In the genomic region with DNA sequence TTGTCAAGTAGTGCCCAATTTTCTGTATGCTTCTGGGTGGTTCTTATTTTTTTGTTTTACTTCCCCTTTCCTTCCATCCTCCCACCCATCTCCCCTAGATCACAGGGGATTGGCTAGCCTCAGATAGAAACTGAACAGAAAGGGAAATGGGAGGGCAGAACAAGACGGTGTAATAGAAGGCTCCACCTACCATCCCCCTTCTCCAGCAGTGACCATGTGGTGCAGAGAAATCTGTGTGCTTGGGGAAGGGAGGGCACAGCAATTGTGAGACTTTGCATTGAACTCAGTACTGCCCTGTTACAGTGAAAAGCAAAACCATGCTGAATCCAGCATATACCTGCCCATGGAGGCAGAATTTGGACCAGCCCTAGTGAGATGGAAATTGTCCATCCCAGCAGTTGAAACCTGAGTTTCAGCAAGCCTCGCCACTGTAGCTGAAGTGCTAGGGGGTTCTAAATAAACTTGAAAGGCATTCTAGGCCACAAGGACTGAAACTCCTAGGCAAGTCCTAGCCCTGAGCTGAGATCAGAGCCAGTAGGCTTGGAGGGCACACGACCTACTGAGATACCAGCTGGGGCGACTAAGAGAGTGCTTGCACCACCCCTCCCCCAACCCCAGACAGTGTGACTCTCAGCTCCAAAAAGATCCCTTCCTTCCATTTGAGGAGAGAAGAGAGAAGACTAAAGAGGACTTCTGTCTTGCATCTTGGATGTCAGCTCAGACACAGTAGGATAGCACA, we compare ENCODE assay signal across 2 cellular contexts.
TF ChIP-seq lines count a peak whose summit lies in the region.

No MANE protein-coding gene starts in this region.

TF ChIP-seq in IMR-90, 13 proteins besides CTCF, POLR2A, EP300 and RAD21:
- TF ChIP-seq RFX5 (IDR thresholded peaks at IDR 0.05; ENCODE audit: low read depth, low read length) (no peak), ELK1 (IDR thresholded peaks at IDR 0.05; ENCODE audit: borderline replicate concordance, low read depth, low read length) (no peak), SMC3 (IDR thresholded peaks at IDR 0.05; ENCODE audit: low read depth, low read length) (no peak), BHLHE40 (IDR thresholded peaks at IDR 0.05; ENCODE audit: low read depth, low read length) (no peak), FOS (IDR thresholded peaks at IDR 0.05; ENCODE audit: low read depth, low read length) (no peak), MXI1 (IDR thresholded peaks at IDR 0.05; ENCODE audit: borderline replicate concordance, low read depth, low read length) (no peak), CEBPB (IDR thresholded peaks at IDR 0.05; ENCODE audit: low read depth, low read length) (no peak), MAFK (IDR thresholded peaks at IDR 0.05; ENCODE audit: low read depth, low read length) (no peak), MAZ (IDR thresholded peaks at IDR 0.05; ENCODE audit: borderline replicate concordance, low read depth, low read length) (no peak), NFE2L2 (IDR thresholded peaks at IDR 0.05; ENCODE audit: low read depth, low read length) (no peak), CHD1 (IDR thresholded peaks at IDR 0.05; ENCODE audit: low read depth, low read length) (no peak), USF2 (IDR thresholded peaks at IDR 0.05; ENCODE audit: low read depth, low read length) (no peak), RCOR1 (IDR thresholded peaks at IDR 0.05; ENCODE audit: insufficient replicate concordance, low read length) (no peak)

TF ChIP-seq in GM12878, 131 proteins besides CTCF, POLR2A, EP300 and RAD21:
- TF ChIP-seq RAD51 (IDR thresholded peaks at IDR 0.05) (peak; percentile 66), SMC3 (IDR thresholded peaks at IDR 0.05; ENCODE audit: borderline replicate concordance, low read length) (0 out of 2 replicates have a peak, but pooled peaks have one; percentile 9), HDGF (IDR thresholded peaks at IDR 0.05) (peak; percentile 74; the same call in 1 of the 2 replicates), CHD2 (IDR thresholded peaks at IDR 0.05; ENCODE audit: borderline replicate concordance, low read depth, low read length) (peak; percentile 46; the same call in 1 of the 2 replicates), ZNF207 (IDR thresholded peaks at IDR 0.05; ENCODE audit: borderline replicate concordance) (no peak), SPI1 (IDR thresholded peaks at IDR 0.05; ENCODE audit: borderline replicate concordance, insufficient read depth, low read depth, low read length) (peak; percentile 71; the same call in 1 of the 2 replicates), IKZF1 (conservative IDR thresholded peaks at IDR 0.05) (peak; percentile 43), FOXK2 (IDR thresholded peaks at IDR 0.05) (no peak), USF2 (IDR thresholded peaks at IDR 0.05; ENCODE audit: borderline replicate concordance, low read depth, low read length) (peak; percentile 32; the same call in 1 of the 2 replicates)
- TF ChIP-seq, protein P1, sequence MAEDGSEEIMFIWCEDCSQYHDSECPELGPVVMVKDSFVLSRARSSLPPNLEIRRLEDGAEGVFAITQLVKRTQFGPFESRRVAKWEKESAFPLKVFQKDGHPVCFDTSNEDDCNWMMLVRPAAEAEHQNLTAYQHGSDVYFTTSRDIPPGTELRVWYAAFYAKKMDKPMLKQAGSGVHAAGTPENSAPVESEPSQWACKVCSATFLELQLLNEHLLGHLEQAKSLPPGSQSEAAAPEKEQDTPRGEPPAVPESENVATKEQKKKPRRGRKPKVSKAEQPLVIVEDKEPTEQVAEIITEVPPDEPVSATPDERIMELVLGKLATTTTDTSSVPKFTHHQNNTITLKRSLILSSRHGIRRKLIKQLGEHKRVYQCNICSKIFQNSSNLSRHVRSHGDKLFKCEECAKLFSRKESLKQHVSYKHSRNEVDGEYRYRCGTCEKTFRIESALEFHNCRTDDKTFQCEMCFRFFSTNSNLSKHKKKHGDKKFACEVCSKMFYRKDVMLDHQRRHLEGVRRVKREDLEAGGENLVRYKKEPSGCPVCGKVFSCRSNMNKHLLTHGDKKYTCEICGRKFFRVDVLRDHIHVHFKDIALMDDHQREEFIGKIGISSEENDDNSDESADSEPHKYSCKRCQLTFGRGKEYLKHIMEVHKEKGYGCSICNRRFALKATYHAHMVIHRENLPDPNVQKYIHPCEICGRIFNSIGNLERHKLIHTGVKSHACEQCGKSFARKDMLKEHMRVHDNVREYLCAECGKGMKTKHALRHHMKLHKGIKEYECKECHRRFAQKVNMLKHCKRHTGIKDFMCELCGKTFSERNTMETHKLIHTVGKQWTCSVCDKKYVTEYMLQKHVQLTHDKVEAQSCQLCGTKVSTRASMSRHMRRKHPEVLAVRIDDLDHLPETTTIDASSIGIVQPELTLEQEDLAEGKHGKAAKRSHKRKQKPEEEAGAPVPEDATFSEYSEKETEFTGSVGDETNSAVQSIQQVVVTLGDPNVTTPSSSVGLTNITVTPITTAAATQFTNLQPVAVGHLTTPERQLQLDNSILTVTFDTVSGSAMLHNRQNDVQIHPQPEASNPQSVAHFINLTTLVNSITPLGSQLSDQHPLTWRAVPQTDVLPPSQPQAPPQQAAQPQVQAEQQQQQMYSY (CRISPR knock-in tag; IDR thresholded peaks at IDR 0.05): no peak
